In genomic region chr22:46050451-46050845, GRCh38 we compare ENCODE assay signal across 12 cellular contexts.
DNase-seq lines count a peak whose midpoint lies in the region; ATAC-seq, FAIRE-seq and TF ChIP-seq lines count a peak whose summit lies in the region.
"Had no signal": no experiment of that assay in that cellular context is flagged by ENCODE, and none has a peak within 500 bp of the region (broad histone marks: within the 10 kb centered on the region; RNA-seq: fewer than 3 reads in every experiment).

No MANE protein-coding gene starts in this region.

- no peak overlapping the region for H3K4me3 ChIP-seq in Panc1 (ENCODE audit: low read depth in 2 of 2, low read length in 2 of 2)
- no peak overlapping the region for H3K4me3 ChIP-seq in bronchial epithelial cell (ENCODE audit: low read depth, low read length)
- H3K4me3 ChIP-seq in mucosa of descending colon: no peak overlapping the region
- H3K4me3 ChIP-seq in aorta (ENCODE audit: low read length in 2 of 2): no peak overlapping the region

- H3K36me3 ChIP-seq in Panc1 (ENCODE audit: control insufficient read depth, insufficient read depth, low read length) (no peaks in the 10 kb centered on the region; the same call in 1 of the 2 replicates), bronchial epithelial cell (ENCODE audit: control insufficient read depth, insufficient read depth, low read length) (no peaks in the 10 kb centered on the region), mucosa of descending colon (ENCODE audit: low read depth) (no peaks in the 10 kb centered on the region), aorta (ENCODE audit: control insufficient read depth in 1 of 2, insufficient read depth in 2 of 2, low read length in 1 of 2) (no peaks in the 10 kb centered on the region)

- no TSS peak for BruUV-seq in Panc1 (replicated peaks; lab: Mats Ljungman, UMichigan)

- 65 to 81% methylated on average over 7 of the region's 7 CpGs for whole genome bisulfite sequencing in aorta, 2 donors

- TF ChIP-seq CTCF in Panc1 (IDR thresholded peaks at IDR 0.05): no peak
- no peak for TF ChIP-seq CTCF in bronchial epithelial cell (IDR thresholded peaks at IDR 0.05; ENCODE audit: insufficient read depth, low read length, severe bottlenecking)
- TF ChIP-seq CTCF in mucosa of descending colon (IDR thresholded peaks at IDR 0.05): no peak

- no peaks in the 10 kb centered on the region for H3K27me3 ChIP-seq in Panc1 (ENCODE audit: control insufficient read depth, insufficient read depth, low read length)
- no peaks in the 10 kb centered on the region for H3K27me3 ChIP-seq in bronchial epithelial cell (ENCODE audit: control insufficient read depth, insufficient read depth, low read length)
- no peaks in the 10 kb centered on the region for H3K27me3 ChIP-seq in aorta (ENCODE audit: control insufficient read depth in 1 of 2, insufficient read depth in 2 of 2, low read length in 1 of 2)

- no peaks in the 10 kb centered on the region for H3K9me3 ChIP-seq in Panc1 (ENCODE audit: control insufficient read depth, insufficient read depth, low read depth, low read length)
- no peaks in the 10 kb centered on the region for H3K9me3 ChIP-seq in mucosa of descending colon
- no peaks in the 10 kb centered on the region for H3K9me3 ChIP-seq in aorta (ENCODE audit: control insufficient read depth, low read length)

- CTCF ChIA-PET in Panc1 (lab: Charles Lee): no interaction called here

- in situ Hi-C loops in Panc1 (cut with HindIII; ENCODE audit: low pct_unique_long_range_greater_than_20kb, low sequenced_read_pairs): no loop called here

- ATAC-seq in Panc1: no peak
- no peak for ATAC-seq in mucosa of descending colon
- ATAC-seq in aorta (ENCODE audit: low FRiP score): no peak
- ATAC-seq: SK-N-SH treated with all-trans-retinoic acid at 6 μM for 48 hours had no signal

- DNase-seq in Panc1 (ENCODE audit: low read depth, low spot score) (no peak), bronchial epithelial cell (ENCODE audit: low read depth) (no peak), mucosa of descending colon (peak in 2 of 3 donors; percentile 18 to 30), substantia nigra (lab: John Stamatoyannopoulos, UW) (no peak), aorta (no peak), NOMO-1 (lab: John Stamatoyannopoulos, UW; ENCODE audit: unreplicated experiment in 2 of 2) (no peak), COLO668 (lab: John Stamatoyannopoulos, UW; ENCODE audit: unreplicated experiment) (no peak)
- DNase-seq: activated CD4-positive, alpha-beta T cell treated with anti-CD3 and anti-CD28 coated beads for 48 hours; activated naive CD4-positive, alpha-beta T cell treated with anti-CD3 and anti-CD28 coated beads, Interleukin-2, amount 10 ng/mL, durations not matched to agents 7 days and 5 days; NCI-H1105 had no signal

- intact Hi-C loops in Panc1 (cut with micrococcal nuclease; ENCODE audit: unreplicated experiment) (no loop called here), mucosa of descending colon (cut with DNase I, micrococcal nuclease) (no loop called here), aorta (cut with DNase I) (no loop called here)

- H3K4me1 ChIP-seq in Panc1 (ENCODE audit: control insufficient read depth, insufficient read depth, low read length) (peaks cover 37% of the 10 kb centered on the region), mucosa of descending colon (ENCODE audit: low read depth) (peaks cover 28% of the 10 kb centered on the region), aorta (ENCODE audit: control insufficient read depth in 1 of 2, insufficient read depth in 2 of 2, low read length in 2 of 2) (peaks cover 0 to 2% of the 10 kb centered on the region in 2 donors)

- POLR2A ChIA-PET in Panc1 (lab: Charles Lee): no interaction called here

- H3K27ac ChIP-seq in Panc1 (ENCODE audit: low read length) (peak overlapping the region; percentile 75), substantia nigra (ENCODE audit: low read depth, low read length, poor library complexity, severe bottlenecking) (peak overlapping the region; percentile 100), aorta (ENCODE audit: low read depth in 1 of 2, low read length in 2 of 2) (peak overlapping the region in 1 of 2 donors; percentile 30)

- peak; percentile 62 for FAIRE-seq in bronchial epithelial cell (lab: Jason Lieb, UNC)
- FAIRE-seq: D721Med had no signal

Comparison
In these comparisons a context has a peak if more than half of its experiments do, and no peak if none do; other contexts are left out.
1. DNase-seq: peak in mucosa of descending colon (2 of 3); none in Panc1 (single experiment), bronchial epithelial cell (single experiment), substantia nigra (0 of 49), aorta (0 of 2), NOMO-1 (0 of 2) and COLO668 (single experiment).